Comparison of ENCODE assay signal across 8 cellular contexts in the genomic region with DNA sequence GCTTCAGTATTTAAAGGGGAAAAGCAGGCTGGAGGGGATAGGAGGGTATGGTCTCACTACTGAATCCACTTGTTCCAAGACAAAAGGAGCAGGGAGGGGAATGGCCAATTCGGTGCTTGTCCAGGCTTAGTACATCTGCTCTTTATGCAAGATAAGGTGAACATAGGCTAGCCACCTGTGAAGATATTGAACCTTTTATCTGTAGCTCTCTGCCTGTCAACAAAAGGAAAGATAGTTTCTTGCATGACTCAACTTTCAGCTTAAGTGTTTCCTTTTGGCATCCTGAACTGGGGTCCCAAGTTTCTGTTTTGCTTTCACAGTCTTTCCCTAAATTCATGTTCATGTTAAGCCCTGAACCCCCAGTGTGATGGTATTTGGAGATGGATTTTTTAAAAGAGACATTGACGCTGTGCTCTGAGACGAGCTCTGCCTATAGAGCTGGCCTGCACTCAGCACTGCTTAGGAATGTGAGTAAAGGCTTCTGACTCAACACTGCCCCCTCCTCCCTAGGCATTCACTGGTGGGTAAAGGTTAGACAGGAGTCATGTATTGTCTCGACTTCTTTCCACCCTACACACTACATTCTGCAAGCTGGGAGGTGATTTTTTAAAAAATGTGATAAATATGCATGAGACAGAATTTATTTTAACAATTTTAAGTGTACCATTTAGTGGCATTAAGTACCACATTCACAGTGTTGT. TPM values are rescaled to one million over a fixed set of nuclear protein-coding genes. Genes with fewer than 3 reads are reported as not detected.
A peak's percentile ranks its signal among the peaks of the same experiment; 100 is the strongest.
DNase-seq lines count a peak whose midpoint lies in the region; ATAC-seq and TF ChIP-seq lines count a peak whose summit lies in the region.

No MANE protein-coding gene starts in this region.

- no peaks in the 10 kb centered on the region for H3K36me3 ChIP-seq in Caco-2 (ENCODE audit: control insufficient read depth, insufficient read depth, low read length)

- H4K5ac ChIP-seq in H9 (ENCODE audit: insufficient read length, low read depth, low read length), result no peak overlapping the region

- no peak overlapping the region for H4K91ac ChIP-seq in H9 (ENCODE audit: insufficient read length, low read depth, low read length)

- no peaks in the 10 kb centered on the region for H3K36me3 Mint-ChIP-seq in Caco-2 (ENCODE audit: insufficient read depth, unreplicated experiment)
- H3K36me3 Mint-ChIP-seq in H9 (ENCODE audit: insufficient read depth in 1 of 3, low read depth in 3 of 3), result no peaks in the 10 kb centered on the region

- H3K27ac Mint-ChIP-seq in Caco-2 (ENCODE audit: unreplicated experiment), result peak overlapping the region; percentile 62
- peak overlapping the region in 2 of 3 experiments; percentile 38 to 53; a peak in 1 of 7 replicates for H3K27ac Mint-ChIP-seq in H9

- TF ChIP-seq CTCF in Caco-2 (IDR thresholded peaks at IDR 0.05; ENCODE audit: insufficient read depth in 1 of 2, low read depth in 1 of 2, low read length in 1 of 2, severe bottlenecking in 1 of 2, unreplicated experiment in 1 of 2), result peak; percentile 31 to 61
- TF ChIP-seq CTCF in H9 (conservative IDR thresholded peaks at IDR 0.05), result peak; percentile 67
- TF ChIP-seq CTCF in VCaP (conservative IDR thresholded peaks at IDR 0.05), result peak; percentile 67

- no peaks in the 10 kb centered on the region for H3K27me3 ChIP-seq in Caco-2 (replicated peaks; ENCODE audit: control insufficient read depth, insufficient read depth, low read length)
- no peaks in the 10 kb centered on the region for H3K27me3 ChIP-seq in H9 (ENCODE audit: insufficient read depth, low read length)

- H3K56ac ChIP-seq in H9 (ENCODE audit: insufficient read length, low read depth, low read length), result no peak overlapping the region

- no CpG with 5 or more reads among the region's 4 CpGs for WGBS in H9 (ENCODE audit: extremely low coverage, insufficient read length, low lambda C conversion rate)

- no peak overlapping the region for H3K9ac ChIP-seq in H9 (ENCODE audit: extremely low read depth, insufficient read length, low read length)

- H3K4me1 ChIP-seq in Caco-2 (peaks cover 21% of the 10 kb centered on the region), H9 (ENCODE audit: insufficient read depth, low read length) (peaks cover 4% of the 10 kb centered on the region; the same call in 1 of the 2 replicates)

- H3K4me3 Mint-ChIP-seq in Caco-2 (ENCODE audit: unreplicated experiment) (peak overlapping the region; percentile 62), H9 (no peak overlapping the region)

- H3K4ac ChIP-seq in H9 (ENCODE audit: low read depth, low read length), result no peak overlapping the region

- H3K9me3 ChIP-seq in Caco-2 (no peaks in the 10 kb centered on the region), H9 (ENCODE audit: control insufficient read depth, low read depth, low read length) (no peaks in the 10 kb centered on the region)

- H3K4me3 ChIP-seq in Caco-2 (ENCODE audit: low read depth, low read length), result no peak overlapping the region

- H3K27ac ChIP-seq in H9 (ENCODE audit: insufficient read length, low read depth, low read length) (no peak overlapping the region), VCaP (no peak overlapping the region)

- no peak overlapping the region for H2AFZ ChIP-seq in H9 (ENCODE audit: low read length)

- DNase-seq in Caco-2 (peak; percentile 68 to 72), H9 (peak; percentile 66), left colon (no peak), erythroblast (lab: John Stamatoyannopoulos, UW) (no peak), hepatic stellate cell (ENCODE audit: low spot score) (no peak)

- H3K23ac ChIP-seq in H9 (ENCODE audit: insufficient read length, low read depth, low read length), result no peak overlapping the region

- H2AK5ac ChIP-seq in H9 (ENCODE audit: insufficient read length, low read length), result no peak overlapping the region

- H3K79me2 ChIP-seq in H9 (ENCODE audit: insufficient read depth, low read length), result no peaks in the 10 kb centered on the region

- no peak overlapping the region for H3K14ac ChIP-seq in H9 (ENCODE audit: insufficient read depth, low read length)

- ATAC-seq in left colon, result peak; percentile 51
- no peak for ATAC-seq in GM21360 (IDR thresholded peaks at IDR 0.05; ENCODE audit: unreplicated experiment)
- no peak for ATAC-seq in HG03097 (IDR thresholded peaks at IDR 0.05; ENCODE audit: low FRiP score, unreplicated experiment)

- no peak overlapping the region for H2BK5ac ChIP-seq in H9 (ENCODE audit: insufficient read length, low read length)

- no peak overlapping the region for H3K18ac ChIP-seq in H9 (ENCODE audit: insufficient read length, low read depth, low read length)

- H3K4me2 ChIP-seq in H9 (ENCODE audit: insufficient read depth, insufficient read length, low read length), result no peak overlapping the region

- no peak overlapping the region for H4K8ac ChIP-seq in H9 (replicated peaks; ENCODE audit: insufficient read length, low read depth, low read length)

- no peak overlapping the region for H2BK15ac ChIP-seq in H9 (ENCODE audit: low read depth, low read length)

- H2BK12ac ChIP-seq in H9 (ENCODE audit: insufficient read length, low read depth, low read length), result no peak overlapping the region

- no TSS peak for BruUV-seq in Caco-2 (replicated peaks; lab: Mats Ljungman, UMichigan)

- H3K4me1 Mint-ChIP-seq in Caco-2 (ENCODE audit: low read depth, unreplicated experiment), result peaks cover 12% of the 10 kb centered on the region
- H3K4me1 Mint-ChIP-seq in H9, result peaks cover 29% of the 10 kb centered on the region in 2 experiments

- no peak for TF ChIP-seq POLR2A in erythroblast (IDR thresholded peaks at IDR 0.05; ENCODE audit: low read length)

- H3K9me3 Mint-ChIP-seq in Caco-2 (ENCODE audit: unreplicated experiment), result no peaks in the 10 kb centered on the region
- no peaks in the 10 kb centered on the region for H3K9me3 Mint-ChIP-seq in H9

- H2BK120ac ChIP-seq in H9 (ENCODE audit: low read depth, low read length, poor library complexity, severe bottlenecking), result no peak overlapping the region

- intact Hi-C loops in Caco-2 (cut with micrococcal nuclease; ENCODE audit: unreplicated experiment) (loop anchor here (1.0 to 2.0 kb wide), 2 partner anchors 28 to 64 kb away; partner anchors contain the start of gene FAM149A), left colon (cut with DNase I, micrococcal nuclease) (no loop called here)

- CTCF ChIA-PET in Caco-2 (lab: Charles Lee), result interaction anchor here (0.9 to 1.4 kb wide), 4 partner anchors 27 to 94 kb away, joined by 3 to 12 read pairs (median 4); partner anchors contain the start of gene TLR3

- H3K27me3 Mint-ChIP-seq in Caco-2 (ENCODE audit: insufficient read depth, unreplicated experiment), result no peaks in the 10 kb centered on the region
- H3K27me3 Mint-ChIP-seq in H9 (ENCODE audit: low read depth), result no peaks in the 10 kb centered on the region

- no peaks in the 10 kb centered on the region for H3K79me1 ChIP-seq in H9 (ENCODE audit: insufficient read depth, low read depth, low read length, poor library complexity, severe bottlenecking)

- no peak overlapping the region for H2BK20ac ChIP-seq in H9 (ENCODE audit: low read depth, low read length, poor library complexity, severe bottlenecking)

- no peak overlapping the region for H3T11ph ChIP-seq in H9 (ENCODE audit: low read length)

- no peaks in the 10 kb centered on the region for H4K20me1 ChIP-seq in H9 (ENCODE audit: control insufficient read depth, insufficient read depth, insufficient read length)

- POLR2A ChIA-PET in Caco-2 (lab: Charles Lee), result no interaction called here

- H3K23me2 ChIP-seq in H9 (ENCODE audit: insufficient read length, low read depth, low read length, poor library complexity, severe bottlenecking), result no peaks in the 10 kb centered on the region

RNA-seq across cellular contexts. Expression of gene FAM149A, which starts 28.2 kb away (rescaled TPM):
- total RNA-seq in Caco-2 (2022) (5.1 and 6.6 TPM in 2 replicates), H9 (2021) (5.9 and 6.6 TPM in 2 replicates), left colon (10 to 100 TPM; 15.2 to 18.4 TPM)

RNA-seq across cellular contexts. Expression of gene CYP4V2, which starts 58.6 kb away (rescaled TPM):
- 2.1 and 2.7 TPM in 2 replicates for total RNA-seq in Caco-2 (2022)
- 1.0 and 1.6 TPM in 2 replicates for total RNA-seq in H9 (2021)
- total RNA-seq in left colon, result 10 to 100 TPM; 40.9 to 49.5 TPM

Comparison
In these comparisons a context has a peak if more than half of its experiments do, and no peak if none do; other contexts are left out.
1. DNase-seq: peak in Caco-2 (2 of 2) and H9 (single experiment); none in left colon (0 of 2), erythroblast (0 of 2) and hepatic stellate cell (single experiment).
2. RNA of gene CYP4V2, which starts 58.6 kb away (total RNA-seq): 40.9 to 49.5 TPM in left colon; 2.1 to 2.7 TPM in Caco-2 and 1.0 to 1.6 TPM in H9; every median in the first group is over 10 times any median in the second.
3. Peak in every context shown above with its lines, with median percentiles within 50 percentile points of each other: CTCF ChIP-seq.